9 cellular contexts compared by ENCODE assay signal in genomic region chr19:16936901-16937300, GRCh38. TPM values are rescaled to one million over a fixed set of nuclear protein-coding genes. Genes with fewer than 3 reads are reported as not detected.
"Had no signal": no experiment of that assay in that cellular context is flagged by ENCODE, and none has a peak within 500 bp of the region (broad histone marks: within the 10 kb centered on the region; RNA-seq: fewer than 3 reads in every experiment).

No MANE protein-coding gene starts in this region.

- H3K27ac ChIP-seq: HL-60, KMS-11 had no signal

- ATAC-seq: HepG2, K562 had no signal

- H3K4me3 ChIP-seq: K562 had no signal

- DNase-seq: IMR-90, KBM-7, KG1 had no signal

RNA-seq across cellular contexts. Expression of gene F2RL3, which starts 48.1 kb away (rescaled TPM):
- total RNA-seq: HepG2, HT-29, HT1080, IMR-90 had no signal
- polyA plus RNA-seq: HepG2 had no signal
